ENCODE assay signal across 8 cellular contexts in genomic region chr16:10870137-10870776, GRCh38. TPM values are rescaled to one million over a fixed set of nuclear protein-coding genes. Genes with fewer than 3 reads are reported as not detected.
A peak's percentile ranks its signal among the peaks of the same experiment; 100 is the strongest.
DNase-seq lines count a peak whose midpoint lies in the region; ATAC-seq and TF ChIP-seq lines count a peak whose summit lies in the region.
"Had no signal": no experiment of that assay in that cellular context is flagged by ENCODE, and none has a peak within 500 bp of the region (broad histone marks: within the 10 kb centered on the region; RNA-seq: fewer than 3 reads in every experiment).

No MANE protein-coding gene starts in this region.

- H3K4me1 Mint-ChIP-seq in T-helper 1 cell treated with Interleukin-12 subunit alpha and Interleukin-12 subunit beta and Interleukin-4 antibody, amounts not matched to agents 30 μg/mL and 1 μg/mL, for 36 hours (ENCODE audit: low read depth) = peaks cover 61% of the 10 kb centered on the region

- H3K27ac Mint-ChIP-seq in T-helper 1 cell treated with Interleukin-12 subunit alpha and Interleukin-12 subunit beta and Interleukin-4 antibody, amounts not matched to agents 30 μg/mL and 1 μg/mL, for 36 hours = peak overlapping the region; percentile 75

- peaks cover 14% of the 10 kb centered on the region for H3K27me3 Mint-ChIP-seq in T-helper 1 cell treated with Interleukin-12 subunit alpha and Interleukin-12 subunit beta and Interleukin-4 antibody, amounts not matched to agents 30 μg/mL and 1 μg/mL, for 36 hours (ENCODE audit: low read depth)

- H3K4me3 Mint-ChIP-seq in T-helper 1 cell treated with Interleukin-12 subunit alpha and Interleukin-12 subunit beta and Interleukin-4 antibody, amounts not matched to agents 30 μg/mL and 1 μg/mL, for 36 hours = peak overlapping the region; percentile 26

- no peaks in the 10 kb centered on the region for H3K36me3 ChIP-seq in sigmoid colon

- no peaks in the 10 kb centered on the region for H3K4me1 ChIP-seq in sigmoid colon

- no peak for TF ChIP-seq CTCF in sigmoid colon (IDR thresholded peaks at IDR 0.05)

- no peak for TF ChIP-seq EP300 in sigmoid colon (IDR thresholded peaks at IDR 0.05)

- H3K27ac ChIP-seq in sigmoid colon = peak overlapping the region in 3 of 4 donors; percentile 27 to 65 (median 52)

- DNase-seq in sigmoid colon (no peak), NCI-H526 treated with DMSO at 0.1 percent for 48 hours (lab: John Stamatoyannopoulos, UW) (no peak)
- DNase-seq: NCI-H1417 treated with DMSO at 0.1 percent for 48 hours had no signal

- H3K4me3 ChIP-seq in sigmoid colon = no peak overlapping the region

- WGBS in sigmoid colon, 2 donors = 72 to 83% methylated on average over 5 of the region's 5 CpGs

- H3K27me3 ChIP-seq in sigmoid colon = peaks cover 0 to under 1% (median 0%) of the 10 kb centered on the region in 3 donors

- intact Hi-C loops in sigmoid colon (cut with DNase I) = no loop called here

- H3K9me3 ChIP-seq in sigmoid colon = no peaks in the 10 kb centered on the region

- ATAC-seq in GM18511 (IDR thresholded peaks at IDR 0.05; ENCODE audit: unreplicated experiment) (peak; percentile 41), HG02759 (IDR thresholded peaks at IDR 0.05; ENCODE audit: unreplicated experiment) (peak; percentile 34), HG03097 (IDR thresholded peaks at IDR 0.05; ENCODE audit: low FRiP score, unreplicated experiment) (no peak), HG02840 (IDR thresholded peaks at IDR 0.05; ENCODE audit: low FRiP score, unreplicated experiment) (no peak)

- no peak for TF ChIP-seq POLR2A in sigmoid colon (IDR thresholded peaks at IDR 0.05)

- peaks cover 2% of the 10 kb centered on the region for H3K36me3 Mint-ChIP-seq in T-helper 1 cell treated with Interleukin-12 subunit alpha and Interleukin-12 subunit beta and Interleukin-4 antibody, amounts not matched to agents 30 μg/mL and 1 μg/mL, for 36 hours (ENCODE audit: low read depth)

- no peaks in the 10 kb centered on the region for H3K9me3 Mint-ChIP-seq in T-helper 1 cell treated with Interleukin-12 subunit alpha and Interleukin-12 subunit beta and Interleukin-4 antibody, amounts not matched to agents 30 μg/mL and 1 μg/mL, for 36 hours

RNA-seq across cellular contexts. Expression of gene CIITA, which starts 6.7 kb away (rescaled TPM):
- 10 to 100 TPM in 2 of 4 donors, 1 to 10 TPM in 2; 4.9 to 13.6 (median 11.5) TPM for total RNA-seq in sigmoid colon
- 10 to 100 TPM in 1 of 3 donors, 1 to 10 TPM in 2; 1.2 to 53.9 (median 2.4) TPM for polyA plus RNA-seq in sigmoid colon

RNA-seq across cellular contexts. Expression of gene TVP23A, which starts 51.7 kb away (rescaled TPM):
- under 1 TPM in 3 of 4 donors, not detected in 1; 0.14 to 0.83 (median 0.71) TPM for total RNA-seq in sigmoid colon
- under 1 TPM in 2 of 3 donors, not detected in 1; 0.46 to 0.98 TPM for polyA plus RNA-seq in sigmoid colon

Comparison
In these comparisons a context has a peak if more than half of its experiments do, and no peak if none do; other contexts are left out.
1. ATAC-seq: peak in GM18511 (single experiment) and HG02759 (single experiment); none in HG03097 (single experiment) and HG02840 (single experiment).